37 cellular contexts compared by ENCODE assay signal in the genomic region with DNA sequence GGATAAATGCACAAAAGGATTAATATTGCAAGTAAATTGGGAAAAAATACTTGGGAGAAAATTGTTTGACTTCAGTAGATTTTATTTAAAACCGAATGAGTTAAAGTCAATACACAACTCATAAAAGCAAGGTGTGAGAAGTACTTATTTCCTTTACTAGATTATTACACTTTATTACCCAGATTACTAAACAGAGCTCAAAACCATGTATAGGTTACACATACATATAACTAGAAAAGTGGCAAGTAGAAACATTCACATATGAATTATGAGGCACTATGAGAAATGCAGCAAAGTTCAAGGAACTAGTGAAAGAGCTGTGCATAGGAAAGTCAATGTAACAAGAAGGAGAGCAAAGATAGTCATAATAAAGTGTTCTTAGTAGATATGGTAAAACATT.
"Had no signal": no experiment of that assay in that cellular context is flagged by ENCODE, and none has a peak within 500 bp of the region (broad histone marks: within the 10 kb centered on the region; RNA-seq: fewer than 3 reads in every experiment).

No MANE protein-coding gene starts in this region.

- H3K4me3 ChIP-seq: adrenal gland, ascending aorta, body of pancreas, breast epithelium, cardiac muscle cell had no signal

- H3K27ac Mint-ChIP-seq: activated naive CD4-positive, alpha-beta T cell treated with anti-CD3 and anti-CD28 coated beads for 36 hours; activated naive CD4-positive, alpha-beta T cell treated with anti-CD3 and anti-CD28 coated beads, Interleukin-2, amount 10 ng/mL, durations not matched to agents 7 days and 5 days; activated naive CD4-positive, alpha-beta T cell treated with anti-CD3 and anti-CD28 coated beads, Interleukin-2, amount 50 U/mL, for 24 hours; activated naive CD4-positive, alpha-beta T cell treated with anti-CD3 and anti-CD28 coated beads, Interleukin-2, amount 50 U/mL, for 72 hours; activated naive CD8-positive, alpha-beta T cell; activated naive CD8-positive, alpha-beta T cell treated with anti-CD3 and anti-CD28 coated beads for 36 hours; activated naive CD8-positive, alpha-beta T cell treated with anti-CD3 and anti-CD28 coated beads, Interleukin-2, amount 10 ng/mL, durations not matched to agents 7 days and 5 days; activated naive CD8-positive, alpha-beta T cell treated with anti-CD3 and anti-CD28 coated beads, Interleukin-2, amount 50 U/mL, for 24 hours; activated T-cell treated with anti-CD3 and anti-CD28 coated beads, Interleukin-2, amount 50 U/mL, for 24 hours; activated T-cell treated with anti-CD3 and anti-CD28 coated beads, Interleukin-2, amount 50 U/mL, for 72 hours; activated T-helper 1 cell treated with anti-CD3 and anti-CD28 coated beads, Interleukin-12 subunit alpha, Interleukin-12 subunit beta, Interleukin-2, Interleukin-4 antibody, amounts not matched to agents 30 ng/mL and 10 ng/mL and 1 ng/mL, durations not matched to agents 14 hours and 24 hours and 36 hours; activated T-helper 17 cell treated with anti-CD3 and anti-CD28 coated beads, Interleukin-2, amount 50 U/mL, for 72 hours; activated T-helper 2 cell treated with anti-CD3 and anti-CD28 coated beads, Interferon-gamma antibody, Interleukin-2, Interleukin-4, amounts not matched to agents 10 μg/mL and 5 μg/mL and 100 μg/mL, durations not matched to agents 14 hours and 24 hours and 36 hours; brain had no signal

- H3K4me3 Mint-ChIP-seq: activated naive CD4-positive, alpha-beta T cell treated with anti-CD3 and anti-CD28 coated beads for 36 hours; activated naive CD4-positive, alpha-beta T cell treated with anti-CD3 and anti-CD28 coated beads, Interleukin-2, amount 10 ng/mL, durations not matched to agents 7 days and 5 days; activated naive CD4-positive, alpha-beta T cell treated with anti-CD3 and anti-CD28 coated beads, Interleukin-2, amount 50 U/mL, for 24 hours; activated naive CD8-positive, alpha-beta T cell; activated naive CD8-positive, alpha-beta T cell treated with anti-CD3 and anti-CD28 coated beads for 36 hours; activated naive CD8-positive, alpha-beta T cell treated with anti-CD3 and anti-CD28 coated beads, Interleukin-2, amount 10 ng/mL, durations not matched to agents 7 days and 5 days; activated naive CD8-positive, alpha-beta T cell treated with anti-CD3 and anti-CD28 coated beads, Interleukin-2, amount 50 U/mL, for 24 hours; activated T-cell treated with anti-CD3 and anti-CD28 coated beads, Interleukin-2, amount 50 U/mL, for 24 hours; activated T-cell treated with anti-CD3 and anti-CD28 coated beads, Interleukin-2, amount 50 U/mL, for 4 hours; activated T-cell treated with anti-CD3 and anti-CD28 coated beads, Interleukin-2, amount 50 U/mL, for 72 hours; activated T-helper 1 cell treated with anti-CD3 and anti-CD28 coated beads, Interleukin-12 subunit alpha, Interleukin-12 subunit beta, Interleukin-2, Interleukin-4 antibody, amounts not matched to agents 30 ng/mL and 10 ng/mL and 1 ng/mL, durations not matched to agents 14 hours and 24 hours and 36 hours; activated T-helper 17 cell treated with anti-CD3 and anti-CD28 coated beads, Interleukin-2, amount 50 U/mL, for 72 hours; brain; central memory CD8-positive, alpha-beta T cell had no signal

- H3K36me3 ChIP-seq: adrenal gland, ascending aorta, brain microvascular endothelial cell, breast epithelium, cardiac muscle cell had no signal

- DNase-seq: activated effector memory CD4-positive, alpha-beta T cell treated with anti-CD3 and anti-CD28 coated beads, Interleukin-2, amount 50 U/mL, for 16 hours; activated effector memory CD4-positive, alpha-beta T cell treated with Interleukin-2 at 50 U/mL for 16 hours; activated gamma-delta T cell; activated naive CD4-positive, alpha-beta T cell; activated naive CD4-positive, alpha-beta T cell treated with anti-CD3 and anti-CD28 coated beads for 36 hours; activated naive CD4-positive, alpha-beta T cell treated with anti-CD3 and anti-CD28 coated beads, Interleukin-2, amount 10 ng/mL, durations not matched to agents 7 days and 5 days; activated naive CD4-positive, alpha-beta T cell treated with anti-CD3 and anti-CD28 coated beads, Interleukin-2, amount 50 U/mL, for 16 hours; activated naive CD4-positive, alpha-beta T cell treated with Interleukin-2 at 50 U/mL for 16 hours; activated naive CD8-positive, alpha-beta T cell treated with anti-CD3 and anti-CD28 coated beads for 36 hours; activated naive CD8-positive, alpha-beta T cell treated with anti-CD3 and anti-CD28 coated beads, Interleukin-2, amount 10 ng/mL, durations not matched to agents 7 days and 5 days; activated naive CD8-positive, alpha-beta T cell treated with anti-CD3 and anti-CD28 coated beads, Interleukin-2, amount 50 U/mL, for 24 hours; activated T-cell treated with anti-CD3 and anti-CD28 coated beads, Interleukin-2, amount 50 U/mL, for 1 hour; activated T-cell treated with anti-CD3 and anti-CD28 coated beads, Interleukin-2, amount 50 U/mL, for 24 hours; activated T-cell treated with anti-CD3 and anti-CD28 coated beads, Interleukin-2, amount 50 U/mL, for 4 hours; activated T-cell treated with anti-CD3 and anti-CD28 coated beads, Interleukin-2, amount 50 U/mL, for 48 hours; activated T-cell treated with anti-CD3 and anti-CD28 coated beads, Interleukin-2, amount 50 U/mL, for 72 hours; adrenal gland; amniotic stem cell; amygdala; anterior cingulate cortex; aorta; body of pancreas; brain microvascular endothelial cell; caudate nucleus; central memory CD4-positive, alpha-beta T cell; cerebellar nuclear complex had no signal

- ATAC-seq: activated naive CD4-positive, alpha-beta T cell treated with anti-CD3 and anti-CD28 coated beads, Interleukin-2, amount 50 U/mL, for 72 hours; activated naive CD8-positive, alpha-beta T cell treated with anti-CD3 and anti-CD28 coated beads, Interleukin-2, amount 50 U/mL, for 24 hours; activated T-cell treated with anti-CD3 and anti-CD28 coated beads, Interleukin-2, amount 50 U/mL, for 4 hours; activated T-cell treated with anti-CD3 and anti-CD28 coated beads, Interleukin-2, amount 50 U/mL, for 72 hours; activated T-helper 17 cell treated with anti-CD3 and anti-CD28 coated beads, Interleukin-2, amount 50 U/mL, for 72 hours; body of pancreas had no signal

- H3K9me3 Mint-ChIP-seq: activated T-cell treated with anti-CD3 and anti-CD28 coated beads, Interleukin-2, amount 50 U/mL, for 4 hours; activated T-helper 17 cell treated with anti-CD3 and anti-CD28 coated beads, Interleukin-2, amount 50 U/mL, for 72 hours had no signal

- H3K4me1 Mint-ChIP-seq: activated naive CD4-positive, alpha-beta T cell treated with anti-CD3 and anti-CD28 coated beads, Interleukin-2, amount 10 ng/mL, durations not matched to agents 7 days and 5 days; activated naive CD4-positive, alpha-beta T cell treated with anti-CD3 and anti-CD28 coated beads, Interleukin-2, amount 50 U/mL, for 24 hours; activated naive CD8-positive, alpha-beta T cell treated with anti-CD3 and anti-CD28 coated beads for 36 hours; activated naive CD8-positive, alpha-beta T cell treated with anti-CD3 and anti-CD28 coated beads, Interleukin-2, amount 10 ng/mL, durations not matched to agents 7 days and 5 days; activated naive CD8-positive, alpha-beta T cell treated with anti-CD3 and anti-CD28 coated beads, Interleukin-2, amount 50 U/mL, for 24 hours; brain; central memory CD8-positive, alpha-beta T cell had no signal

- H3K4me1 ChIP-seq: adrenal gland, ascending aorta, body of pancreas, breast epithelium had no signal

- H3K9me3 ChIP-seq: adrenal gland, ascending aorta, body of pancreas, breast epithelium had no signal

- H3K27me3 Mint-ChIP-seq: activated naive CD4-positive, alpha-beta T cell treated with anti-CD3 and anti-CD28 coated beads, Interleukin-2, amount 10 ng/mL, durations not matched to agents 7 days and 5 days; activated naive CD4-positive, alpha-beta T cell treated with anti-CD3 and anti-CD28 coated beads, Interleukin-2, amount 50 U/mL, for 24 hours; activated naive CD8-positive, alpha-beta T cell; activated naive CD8-positive, alpha-beta T cell treated with anti-CD3 and anti-CD28 coated beads for 36 hours; activated naive CD8-positive, alpha-beta T cell treated with anti-CD3 and anti-CD28 coated beads, Interleukin-2, amount 10 ng/mL, durations not matched to agents 7 days and 5 days; activated naive CD8-positive, alpha-beta T cell treated with anti-CD3 and anti-CD28 coated beads, Interleukin-2, amount 50 U/mL, for 24 hours; activated T-cell treated with anti-CD3 and anti-CD28 coated beads, Interleukin-2, amount 50 U/mL, for 24 hours; activated T-helper 17 cell treated with anti-CD3 and anti-CD28 coated beads, Interleukin-2, amount 50 U/mL, for 72 hours; brain; central memory CD8-positive, alpha-beta T cell had no signal

- H3K36me3 Mint-ChIP-seq: activated naive CD4-positive, alpha-beta T cell treated with anti-CD3 and anti-CD28 coated beads, Interleukin-2, amount 10 ng/mL, durations not matched to agents 7 days and 5 days; activated naive CD4-positive, alpha-beta T cell treated with anti-CD3 and anti-CD28 coated beads, Interleukin-2, amount 50 U/mL, for 24 hours; activated naive CD4-positive, alpha-beta T cell treated with anti-CD3 and anti-CD28 coated beads, Interleukin-2, amount 50 U/mL, for 72 hours; activated naive CD8-positive, alpha-beta T cell; activated naive CD8-positive, alpha-beta T cell treated with anti-CD3 and anti-CD28 coated beads for 36 hours; activated naive CD8-positive, alpha-beta T cell treated with anti-CD3 and anti-CD28 coated beads, Interleukin-2, amount 10 ng/mL, durations not matched to agents 7 days and 5 days; brain had no signal
